ENCODE assay signal across 10 cellular contexts in the genomic region with DNA sequence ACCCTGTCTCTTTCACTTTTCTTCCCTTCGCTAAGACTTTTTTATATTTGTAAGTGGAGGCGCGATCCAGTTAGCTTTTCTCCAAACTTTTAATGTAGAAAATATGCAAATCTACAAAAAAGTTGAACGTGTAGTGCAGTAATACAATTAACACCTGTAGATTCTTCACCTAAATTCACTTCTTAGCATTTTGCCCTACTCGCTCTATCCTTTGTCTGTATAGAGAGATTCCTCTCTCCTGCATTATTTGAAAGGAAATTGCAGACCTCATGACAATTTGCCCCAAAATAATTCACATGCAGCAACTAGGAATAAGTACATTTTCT. TPM values are rescaled to one million over a fixed set of nuclear protein-coding genes. Genes with fewer than 3 reads are reported as not detected.
A peak's percentile ranks its signal among the peaks of the same experiment; 100 is the strongest.
DNase-seq lines count a peak whose midpoint lies in the region; ATAC-seq, FAIRE-seq and TF ChIP-seq lines count a peak whose summit lies in the region.
"Had no signal": no experiment of that assay in that cellular context is flagged by ENCODE, and none has a peak within 500 bp of the region (broad histone marks: within the 10 kb centered on the region; RNA-seq: fewer than 3 reads in every experiment).

No MANE protein-coding gene starts in this region.

- no peaks in the 10 kb centered on the region for H3K9me3 Mint-ChIP-seq in activated T-cell treated with anti-CD3 and anti-CD28 coated beads, Interleukin-2, amount 50 U/mL, for 72 hours
- no peaks in the 10 kb centered on the region for H3K9me3 Mint-ChIP-seq in type B pancreatic cell

- H4K5ac ChIP-seq in mesendoderm (ENCODE audit: low read length): no peak overlapping the region

- H3K79me2 ChIP-seq in mesendoderm (ENCODE audit: control insufficient read depth, insufficient read depth, low read length): no peaks in the 10 kb centered on the region

- ATAC-seq in activated T-cell treated with anti-CD3 and anti-CD28 coated beads, Interleukin-2, amount 50 U/mL, for 72 hours (replicated peaks in 1 of 2): no peak
- no peak for ATAC-seq in body of pancreas
- ATAC-seq: HCT116 had no signal

- no peak overlapping the region for H3K23ac ChIP-seq in mesendoderm (ENCODE audit: low read length)

- TF ChIP-seq POLR2A in body of pancreas (IDR thresholded peaks at IDR 0.05): no peak

- no peak for FAIRE-seq in bronchial epithelial cell (lab: Jason Lieb, UNC)

- H3K4me3 Mint-ChIP-seq in activated T-cell treated with anti-CD3 and anti-CD28 coated beads, Interleukin-2, amount 50 U/mL, for 72 hours: peak overlapping the region; percentile 92 to 98
- H3K4me3 Mint-ChIP-seq in type B pancreatic cell: peak overlapping the region; percentile 88

- H3K18ac ChIP-seq in mesendoderm (ENCODE audit: low read length): peak overlapping the region; percentile 57

- no CpG with 5 or more reads among the region's 5 CpGs for WGBS in mesendoderm (ENCODE audit: extremely low coverage, insufficient coverage, low lambda C conversion rate)
- 8 to 9% methylated on average over 5 of the region's 5 CpGs for WGBS in body of pancreas, 2 donors

- no peak for DNase-seq in activated T-cell treated with anti-CD3 and anti-CD28 coated beads, Interleukin-2, amount 50 U/mL, for 72 hours
- no peak for DNase-seq in activated T-cell treated with anti-CD3 and anti-CD28 coated beads, Interleukin-2, amount 50 U/mL, for 1 hour
- no peak for DNase-seq in bronchial epithelial cell (ENCODE audit: low read depth)
- DNase-seq in mesendoderm: no peak
- DNase-seq in type B pancreatic cell (ENCODE audit: extremely low spot score, unreplicated experiment): no peak
- DNase-seq in putamen (ENCODE audit: low spot score): no peak
- no peak for DNase-seq in body of pancreas
- no peak for DNase-seq in cortex of kidney (lab: John Stamatoyannopoulos, UW)
- DNase-seq: effector CD8-positive, alpha-beta T cell had no signal

- peaks cover 0 to 3% of the 10 kb centered on the region in 2 donors for H3K36me3 Mint-ChIP-seq in activated T-cell treated with anti-CD3 and anti-CD28 coated beads, Interleukin-2, amount 50 U/mL, for 72 hours (ENCODE audit: insufficient read depth in 2 of 2)
- H3K36me3 Mint-ChIP-seq in type B pancreatic cell: no peaks in the 10 kb centered on the region

- H3K4me1 Mint-ChIP-seq in activated T-cell treated with anti-CD3 and anti-CD28 coated beads, Interleukin-2, amount 50 U/mL, for 72 hours (ENCODE audit: low read depth): peaks cover 8% of the 10 kb centered on the region
- H3K4me1 Mint-ChIP-seq in type B pancreatic cell (ENCODE audit: unreplicated experiment): peaks cover 41% of the 10 kb centered on the region

- peak overlapping the region; percentile 96 for H2BK5ac ChIP-seq in mesendoderm (ENCODE audit: low read length)

- H3K79me1 ChIP-seq in mesendoderm (ENCODE audit: low read length): no peaks in the 10 kb centered on the region

- peak overlapping the region; percentile 92 for H2BK120ac ChIP-seq in mesendoderm (ENCODE audit: low read depth, low read length)

- peaks cover 27% of the 10 kb centered on the region for H3K27me3 Mint-ChIP-seq in activated T-cell treated with anti-CD3 and anti-CD28 coated beads, Interleukin-2, amount 50 U/mL, for 72 hours (ENCODE audit: low read depth)
- H3K27me3 Mint-ChIP-seq in type B pancreatic cell: no peaks in the 10 kb centered on the region

- H3K27ac Mint-ChIP-seq in activated T-cell treated with anti-CD3 and anti-CD28 coated beads, Interleukin-2, amount 50 U/mL, for 72 hours: peak overlapping the region; percentile 15
- H3K27ac Mint-ChIP-seq in type B pancreatic cell: peak overlapping the region; percentile 82

- peak overlapping the region; percentile 93 for H3K56ac ChIP-seq in mesendoderm (ENCODE audit: low read length)

- H3K36me3 ChIP-seq in bronchial epithelial cell (ENCODE audit: control insufficient read depth, insufficient read depth, low read length) (no peaks in the 10 kb centered on the region), mesendoderm (ENCODE audit: control insufficient read depth, insufficient read depth, low read length) (no peaks in the 10 kb centered on the region), body of pancreas (replicated peaks in 1 of 2; ENCODE audit: insufficient read depth in 1 of 2, low read depth in 2 of 2) (no peaks in the 10 kb centered on the region)

- peak overlapping the region; percentile 81 for H3K9ac ChIP-seq in mesendoderm (ENCODE audit: low read length)

- peak overlapping the region; percentile 47 for H2BK15ac ChIP-seq in mesendoderm (replicated peaks; ENCODE audit: low read depth)

- no peak overlapping the region for H4K8ac ChIP-seq in mesendoderm (ENCODE audit: low read depth, low read length)

- no peaks in the 10 kb centered on the region for H3K27me3 ChIP-seq in bronchial epithelial cell (ENCODE audit: control insufficient read depth, insufficient read depth, low read length)
- no peaks in the 10 kb centered on the region for H3K27me3 ChIP-seq in mesendoderm (ENCODE audit: insufficient read depth, low read length, poor library complexity)
- no peaks in the 10 kb centered on the region for H3K27me3 ChIP-seq in body of pancreas

- H3K27ac ChIP-seq in mesendoderm (ENCODE audit: low read depth, low read length) (peak overlapping the region; percentile 93), body of pancreas (no peak overlapping the region)

- H3K4me3 ChIP-seq in bronchial epithelial cell (ENCODE audit: low read depth, low read length) (peak overlapping the region; percentile 29), mesendoderm (ENCODE audit: low read length) (no peak overlapping the region), body of pancreas (peak overlapping the region in 1 of 2 donors; percentile 14)

- no peak overlapping the region for H2AK5ac ChIP-seq in mesendoderm (ENCODE audit: low read length)

- H3K4me1 ChIP-seq in mesendoderm (ENCODE audit: control insufficient read depth, low read depth, low read length) (peaks cover 15% of the 10 kb centered on the region), body of pancreas (peaks cover 13% of the 10 kb centered on the region)

- intact Hi-C loops in body of pancreas (cut with DNase I): no loop called here

- peak overlapping the region; percentile 52 for H3K4me2 ChIP-seq in mesendoderm (ENCODE audit: low read length)

- no peak for TF ChIP-seq CTCF in bronchial epithelial cell (IDR thresholded peaks at IDR 0.05; ENCODE audit: insufficient read depth, low read length, severe bottlenecking)
- TF ChIP-seq CTCF in type B pancreatic cell (conservative IDR thresholded peaks at IDR 0.05): no peak
- no peak for TF ChIP-seq CTCF in body of pancreas (IDR thresholded peaks at IDR 0.05)

- H3K9me3 ChIP-seq in body of pancreas: no peaks in the 10 kb centered on the region

- peak overlapping the region; percentile 87 for H3K4ac ChIP-seq in mesendoderm (ENCODE audit: low read depth, low read length)

RNA-seq across cellular contexts. Expression of a gene that starts 21.4 kb away (rescaled TPM):
- total RNA-seq in activated T-cell treated with anti-CD3 and anti-CD28 coated beads, Interleukin-2, amount 50 U/mL, for 72 hours: 1 to 10 TPM; 1.1 to 1.4 TPM
- 0.26 and 0.38 TPM in 2 replicates for total RNA-seq in bronchial epithelial cell
- 13.7 TPM for polyA plus RNA-seq in mesendoderm (2013, experiment 1 of 2)
- polyA plus RNA-seq in mesendoderm (2013, experiment 2 of 2): 14.5 TPM
- total RNA-seq in type B pancreatic cell (ENCODE audit: low replicate concordance): 4.5 and 9.6 TPM in 2 replicates
- 1 to 10 TPM; 2.3 to 3.4 TPM for total RNA-seq in body of pancreas

RNA-seq across cellular contexts. Expression of a gene that starts 35.7 kb away (rescaled TPM):
- total RNA-seq in activated T-cell treated with anti-CD3 and anti-CD28 coated beads, Interleukin-2, amount 50 U/mL, for 72 hours: 10 to 100 TPM; 53.7 to 66.1 TPM
- total RNA-seq in bronchial epithelial cell: 47.4 and 53.4 TPM in 2 replicates
- polyA plus RNA-seq in mesendoderm (2013, experiment 1 of 2): 17.1 TPM
- 16.9 TPM for polyA plus RNA-seq in mesendoderm (2013, experiment 2 of 2)
- total RNA-seq in type B pancreatic cell (ENCODE audit: low replicate concordance): 33.2 and 34.7 TPM in 2 replicates
- 10 to 100 TPM; 30.0 to 39.7 TPM for total RNA-seq in body of pancreas
